In the genomic region with DNA sequence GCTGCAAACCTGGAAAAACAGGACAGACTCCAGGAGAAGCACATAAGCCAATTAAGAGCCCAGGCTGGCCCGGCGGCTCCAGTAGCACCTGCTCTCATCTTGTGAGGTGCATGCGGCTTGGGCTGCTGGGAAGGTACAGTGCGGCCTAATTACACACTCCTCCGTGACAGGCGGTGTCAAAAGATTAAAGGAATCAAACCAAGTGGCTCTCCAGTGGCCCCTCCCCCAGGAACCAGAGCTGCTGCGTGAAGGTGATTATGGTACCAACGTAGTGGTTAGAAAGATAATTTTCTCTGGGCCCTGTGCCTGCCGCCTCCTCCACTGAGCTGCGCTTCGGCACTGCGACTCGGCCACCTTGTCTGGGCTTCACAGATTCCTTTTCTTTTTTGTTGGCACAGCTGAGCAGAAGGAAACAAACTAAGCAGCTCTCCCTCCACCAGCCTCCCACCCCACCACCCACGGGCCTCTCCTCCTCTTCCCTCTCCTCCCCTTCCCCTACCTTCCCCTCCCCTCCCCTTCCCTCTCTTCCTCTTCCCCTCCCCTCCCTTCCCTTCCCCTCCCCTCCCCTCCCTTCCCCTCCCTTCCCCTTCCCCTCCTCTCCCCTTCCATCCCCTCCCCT, we compare ENCODE assay signal across 17 cellular contexts.
DNase-seq lines count a peak whose midpoint lies in the region; TF ChIP-seq lines count a peak whose summit lies in the region.
"Had no signal": no experiment of that assay in that cellular context is flagged by ENCODE, and none has a peak within 500 bp of the region (broad histone marks: within the 10 kb centered on the region; RNA-seq: fewer than 3 reads in every experiment).

No MANE protein-coding gene starts in this region.

- no peaks in the 10 kb centered on the region for H3K27me3 ChIP-seq in osteoblast (ENCODE audit: insufficient read depth, low read length)

- intact Hi-C loops in Calu3 (cut with micrococcal nuclease; ENCODE audit: unreplicated experiment), result no loop called here

- H3K9me3 Mint-ChIP-seq in Calu3 (ENCODE audit: low read depth, unreplicated experiment), result no peaks in the 10 kb centered on the region
- H3K9me3 Mint-ChIP-seq: activated CD4-positive, alpha-beta memory T cell treated with anti-CD3 and anti-CD28 coated beads, Interleukin-2, amount 10 ng/mL, durations not matched to agents 7 days and 5 days; IgD-negative memory B cell had no signal

- TF ChIP-seq CTCF in osteoblast (IDR thresholded peaks at IDR 0.05; ENCODE audit: extremely low read depth, low read depth, low read length) (no peak), Calu3 (IDR thresholded peaks at IDR 0.05; ENCODE audit: unreplicated experiment) (no peak)

- H4K20me1 ChIP-seq in osteoblast (ENCODE audit: insufficient read depth, low read length), result no peaks in the 10 kb centered on the region

- DNase-seq in DMS 273 (lab: John Stamatoyannopoulos, UW; ENCODE audit: unreplicated experiment) (peak; percentile 30), DMS 273 treated with DMSO at 0.1 percent for 48 hours (lab: John Stamatoyannopoulos, UW) (no peak), NCI-H2107 treated with DMSO at 0.1 percent for 48 hours (lab: John Stamatoyannopoulos, UW; ENCODE audit: unreplicated experiment) (peak; percentile 93), SHP77 (lab: John Stamatoyannopoulos, UW) (peak; percentile 74 to 82), osteoblast (ENCODE audit: insufficient read length, low spot score, missing footprints) (peak; percentile 62), Calu3 (no peak), NOMO-1 treated with dmso at 0.1 percent for 144 hours (lab: John Stamatoyannopoulos, UW; ENCODE audit: unreplicated experiment) (no peak)
- DNase-seq in stimulated activated CD4-positive, alpha-beta T cell treated with anti-CD3 and anti-CD28 coated beads, Interleukin-12 subunit alpha, Interleukin-12 subunit beta, amount 100 ng/mL, for 4 hours, result no peak
- DNase-seq: activated CD4-positive, alpha-beta memory T cell treated with anti-CD3 and anti-CD28 coated beads, Interleukin-2, amount 10 ng/mL, durations not matched to agents 7 days and 5 days; activated effector memory CD4-positive, alpha-beta T cell treated with Interleukin-2 at 50 U/mL for 16 hours; Caco-2; NCI-H1930; T1000 had no signal

- no peaks in the 10 kb centered on the region for H3K4me1 Mint-ChIP-seq in Calu3 (ENCODE audit: low read depth, unreplicated experiment)

- no peak overlapping the region for H2AFZ ChIP-seq in osteoblast (ENCODE audit: low read length)

- H3K79me2 ChIP-seq in osteoblast (ENCODE audit: insufficient read depth, low read length), result no peaks in the 10 kb centered on the region

- H3K4me1 ChIP-seq in osteoblast (ENCODE audit: insufficient read depth, low read length), result no peaks in the 10 kb centered on the region
- H3K4me1 ChIP-seq: Caco-2 had no signal

- H3K4me3 ChIP-seq in osteoblast (ENCODE audit: insufficient read depth, low read length), result no peak overlapping the region
- H3K4me3 ChIP-seq: dorsolateral prefrontal cortex, lung had no signal

- H3K4me3 Mint-ChIP-seq in Calu3 (ENCODE audit: low read depth, unreplicated experiment), result no peak overlapping the region
- H3K4me3 Mint-ChIP-seq: activated CD4-positive, alpha-beta memory T cell treated with anti-CD3 and anti-CD28 coated beads, Interleukin-2, amount 10 ng/mL, durations not matched to agents 7 days and 5 days; IgD-negative memory B cell had no signal

- no peak overlapping the region for H3K27ac Mint-ChIP-seq in Calu3 (ENCODE audit: unreplicated experiment)
- H3K27ac Mint-ChIP-seq: activated CD4-positive, alpha-beta memory T cell treated with anti-CD3 and anti-CD28 coated beads, Interleukin-2, amount 10 ng/mL, durations not matched to agents 7 days and 5 days; IgD-negative memory B cell had no signal

- CTCF ChIA-PET in Calu3 (lab: Charles Lee), result no interaction called here

- BruUV-seq in Calu3 (replicated peaks; lab: Mats Ljungman, UMichigan), result no TSS peak

- no peak overlapping the region for H3K4me2 ChIP-seq in osteoblast (ENCODE audit: insufficient read depth, low read length)

- H3K27me3 Mint-ChIP-seq in Calu3 (ENCODE audit: unreplicated experiment), result peaks cover 79% of the 10 kb centered on the region
- H3K27me3 Mint-ChIP-seq: activated CD4-positive, alpha-beta memory T cell treated with anti-CD3 and anti-CD28 coated beads, Interleukin-2, amount 10 ng/mL, durations not matched to agents 7 days and 5 days had no signal

- H3K9me3 ChIP-seq in osteoblast (ENCODE audit: low read depth, low read length), result no peaks in the 10 kb centered on the region
- H3K9me3 ChIP-seq: Caco-2 had no signal

- no peak overlapping the region for H3K27ac ChIP-seq in osteoblast (ENCODE audit: low read depth, low read length)
- H3K27ac ChIP-seq: 22Rv1, dorsolateral prefrontal cortex had no signal

- H3K36me3 ChIP-seq in osteoblast (ENCODE audit: insufficient read depth, low read length), result no peaks in the 10 kb centered on the region

- H3K36me3 Mint-ChIP-seq in Calu3 (ENCODE audit: insufficient read depth, unreplicated experiment), result no peaks in the 10 kb centered on the region
- H3K36me3 Mint-ChIP-seq: IgD-negative memory B cell had no signal

Comparison
In these comparisons a context has a peak if more than half of its experiments do, and no peak if none do; other contexts are left out.
1. DNase-seq: peak in DMS 273 (single experiment), NCI-H2107 treated with DMSO at 0.1 percent for 48 hours (single experiment), SHP77 (2 of 2) and osteoblast (single experiment); none in DMS 273 treated with DMSO at 0.1 percent for 48 hours (single experiment), Calu3 (single experiment), stimulated activated CD4-positive, alpha-beta T cell treated with anti-CD3 and anti-CD28 coated beads, Interleukin-12 subunit alpha, Interleukin-12 subunit beta, amount 100 ng/mL, for 4 hours (single experiment) and NOMO-1 treated with dmso at 0.1 percent for 144 hours (single experiment).